8 cellular contexts compared by ENCODE assay signal in the genomic region with DNA sequence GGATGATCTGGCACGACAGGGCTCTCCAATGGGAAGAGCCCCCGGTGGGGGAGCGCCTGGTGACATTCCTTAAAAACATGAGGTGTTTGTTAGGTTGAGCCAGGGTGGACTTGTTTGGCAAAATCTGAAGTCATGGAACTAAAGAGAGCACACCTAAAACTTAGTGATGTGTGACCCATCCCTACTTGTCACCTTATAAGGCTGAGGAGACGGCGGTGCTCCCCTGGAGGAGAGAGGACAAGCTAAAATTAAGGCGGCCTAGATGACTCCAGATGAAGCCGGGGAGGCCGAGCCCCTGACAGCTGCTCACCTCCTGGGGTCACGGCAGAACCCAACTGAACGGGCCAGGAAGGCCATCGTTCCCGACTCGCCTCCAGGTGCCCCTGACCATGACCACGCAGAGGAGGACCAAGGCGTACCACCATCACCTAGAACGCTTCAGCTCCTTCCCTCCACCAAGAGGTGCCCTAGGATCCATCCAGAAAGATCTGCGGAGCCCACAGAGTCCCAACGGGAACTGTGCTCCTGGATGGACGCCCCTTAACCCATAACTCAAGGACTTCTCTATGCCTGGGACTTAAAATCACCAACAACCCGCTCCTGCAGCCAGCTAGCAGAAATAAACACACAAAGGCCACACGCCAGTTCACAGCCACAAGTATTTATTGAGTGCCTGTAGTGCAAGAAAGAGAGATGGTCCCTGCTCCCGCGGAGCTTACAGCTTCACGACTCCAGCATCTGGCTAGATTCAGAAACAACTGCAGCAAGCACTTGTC. TPM values are rescaled to one million over a fixed set of nuclear protein-coding genes. Genes with fewer than 3 reads are reported as not detected.
A peak's percentile ranks its signal among the peaks of the same experiment; 100 is the strongest.
DNase-seq lines count a peak whose midpoint lies in the region; ATAC-seq and TF ChIP-seq lines count a peak whose summit lies in the region.

No MANE protein-coding gene starts in this region.

- ATAC-seq in right cardiac atrium (no peak), GM18873 (IDR thresholded peaks at IDR 0.05; ENCODE audit: low FRiP score, unreplicated experiment) (no peak), HG03139 (IDR thresholded peaks at IDR 0.05; ENCODE audit: unreplicated experiment) (no peak)

- CTCF ChIA-PET in HEK293 (lab: Yijun Ruan, JAX) = interaction anchor here (0.6 to 1.8 kb wide), 7 partner anchors 19 to 86 kb away, joined by 3 to 5 read pairs (median 4); no protein-coding TSS in a partner anchor

- 81% methylated on average over 24 of the region's 24 CpGs for WGBS in right cardiac atrium

- POLR2A ChIA-PET in HEK293 (lab: Yijun Ruan, JAX) = interaction anchor here (1.0 to 3.3 kb wide), 3 partner anchors 81 to 108 kb away, joined by 3 to 15 read pairs (median 3); a partner anchor contains a TSS

- H3K27me3 ChIP-seq in WERI-Rb-1 (ENCODE audit: insufficient read depth, low read depth, severe bottlenecking) = no peaks in the 10 kb centered on the region
- H3K27me3 ChIP-seq in right cardiac atrium (ENCODE audit: control insufficient read depth, insufficient read depth) = no peaks in the 10 kb centered on the region

- intact Hi-C loops in right cardiac atrium (cut with DNase I) = loop anchor here (2.0 to 10.0 kb wide), 4 partner anchors 107 to 117 kb away; no protein-coding TSS in a partner anchor

- peak overlapping the region; percentile 60 for H3K4me3 ChIP-seq in HEK293 (ENCODE audit: low read depth, low read length)
- H3K4me3 ChIP-seq in WERI-Rb-1 (ENCODE audit: low read depth, low read length) = peak overlapping the region; percentile 68
- H3K4me3 ChIP-seq in right cardiac atrium (ENCODE audit: low read length) = peak overlapping the region; percentile 70
- peak overlapping the region; percentile 51 to 78 (median 70) for H3K4me3 ChIP-seq in skin epidermis

- TF ChIP-seq CTCF in HEK293 (tag by site-specific recombination; IDR thresholded peaks at IDR 0.05) = no peak
- TF ChIP-seq CTCF in WERI-Rb-1 (IDR thresholded peaks at IDR 0.05; ENCODE audit: low read depth, low read length) = no peak

- DNase-seq in WERI-Rb-1 = no peak
- no peak for DNase-seq in right cardiac atrium
- no peak for DNase-seq in NCI-H2196 treated with DMSO at 0.1 percent for 48 hours (lab: John Stamatoyannopoulos, UW; ENCODE audit: unreplicated experiment)
- no peak for DNase-seq in foreskin melanocyte

- no peak overlapping the region; the same call in 1 of the 2 replicates for H3K27ac ChIP-seq in HEK293 (ENCODE audit: extremely low read depth, low read depth, low read length)
- H3K27ac ChIP-seq in WERI-Rb-1 = no peak overlapping the region
- no peak overlapping the region for H3K27ac ChIP-seq in right cardiac atrium (ENCODE audit: low read length)
- peak overlapping the region in 20 of 21 experiments; percentile 47 to 92 (median 81) for H3K27ac ChIP-seq in skin epidermis

- H3K9me3 ChIP-seq in HEK293 (ENCODE audit: control insufficient read depth, insufficient read depth, low read depth, low read length) (no peaks in the 10 kb centered on the region), WERI-Rb-1 (ENCODE audit: severe bottlenecking) (no peaks in the 10 kb centered on the region), right cardiac atrium (ENCODE audit: control insufficient read depth, low read length) (no peaks in the 10 kb centered on the region)

- H3K4me1 ChIP-seq in HEK293 (ENCODE audit: control insufficient read depth, insufficient read depth, low read length) = peaks cover 7% of the 10 kb centered on the region; the same call in 1 of the 2 replicates
- peaks cover 4% of the 10 kb centered on the region for H3K4me1 ChIP-seq in right cardiac atrium (ENCODE audit: control insufficient read depth, insufficient read depth, low read length)

- H3K36me3 ChIP-seq in HEK293 (ENCODE audit: control insufficient read depth in 2 of 2, insufficient read depth in 1 of 2, low read length in 2 of 2) (peaks cover 13 to 21% of the 10 kb centered on the region in 2 experiments), WERI-Rb-1 (peaks cover 24% of the 10 kb centered on the region)

TF ChIP-seq in HEK293, 187 proteins besides CTCF, POLR2A, EP300 and RAD21 (continues in another document):
- TF ChIP-seq ZSCAN23 (tag by site-specific recombination; IDR thresholded peaks at IDR 0.05) (no peak), IKZF3 (tag by site-specific recombination; IDR thresholded peaks at IDR 0.05) (no peak), ZNF394 (tag by site-specific recombination; IDR thresholded peaks at IDR 0.05; ENCODE audit: borderline replicate concordance) (peak; percentile 13; the same call in 1 of the 2 replicates), SCRT2 (tag by site-specific recombination; IDR thresholded peaks at IDR 0.05) (no peak), ZNF416 (tag by site-specific recombination; IDR thresholded peaks at IDR 0.05) (no peak), ZNF792 (tag by site-specific recombination; IDR thresholded peaks at IDR 0.05) (no peak), ZNF561 (tag by site-specific recombination; IDR thresholded peaks at IDR 0.05; ENCODE audit: borderline replicate concordance) (no peak), ZBTB48 (tag by site-specific recombination; IDR thresholded peaks at IDR 0.05) (0 out of 2 replicates have a peak, but pooled peaks have one; percentile 21)
- TF ChIP-seq, protein P1, sequence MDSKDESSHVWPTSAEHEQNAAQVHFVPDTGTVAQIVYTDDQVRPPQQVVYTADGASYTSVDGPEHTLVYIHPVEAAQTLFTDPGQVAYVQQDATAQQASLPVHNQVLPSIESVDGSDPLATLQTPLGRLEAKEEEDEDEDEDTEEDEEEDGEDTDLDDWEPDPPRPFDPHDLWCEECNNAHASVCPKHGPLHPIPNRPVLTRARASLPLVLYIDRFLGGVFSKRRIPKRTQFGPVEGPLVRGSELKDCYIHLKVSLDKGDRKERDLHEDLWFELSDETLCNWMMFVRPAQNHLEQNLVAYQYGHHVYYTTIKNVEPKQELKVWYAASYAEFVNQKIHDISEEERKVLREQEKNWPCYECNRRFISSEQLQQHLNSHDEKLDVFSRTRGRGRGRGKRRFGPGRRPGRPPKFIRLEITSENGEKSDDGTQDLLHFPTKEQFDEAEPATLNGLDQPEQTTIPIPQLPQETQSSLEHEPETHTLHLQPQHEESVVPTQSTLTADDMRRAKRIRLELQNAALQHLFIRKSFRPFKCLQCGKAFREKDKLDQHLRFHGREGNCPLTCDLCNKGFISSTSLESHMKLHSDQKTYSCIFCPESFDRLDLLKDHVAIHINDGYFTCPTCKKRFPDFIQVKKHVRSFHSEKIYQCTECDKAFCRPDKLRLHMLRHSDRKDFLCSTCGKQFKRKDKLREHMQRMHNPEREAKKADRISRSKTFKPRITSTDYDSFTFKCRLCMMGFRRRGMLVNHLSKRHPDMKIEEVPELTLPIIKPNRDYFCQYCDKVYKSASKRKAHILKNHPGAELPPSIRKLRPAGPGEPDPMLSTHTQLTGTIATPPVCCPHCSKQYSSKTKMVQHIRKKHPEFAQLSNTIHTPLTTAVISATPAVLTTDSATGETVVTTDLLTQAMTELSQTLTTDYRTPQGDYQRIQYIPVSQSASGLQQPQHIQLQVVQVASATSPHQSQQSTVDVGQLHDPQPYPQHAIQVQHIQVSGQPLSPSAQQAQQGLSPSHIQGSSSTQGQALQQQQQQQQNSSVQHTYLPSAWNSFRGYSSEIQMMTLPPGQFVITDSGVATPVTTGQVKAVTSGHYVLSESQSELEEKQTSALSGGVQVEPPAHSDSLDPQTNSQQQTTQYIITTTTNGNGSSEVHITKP (tag by site-specific recombination; IDR thresholded peaks at IDR 0.05) = peak; percentile 64
- TF ChIP-seq, protein P2, sequence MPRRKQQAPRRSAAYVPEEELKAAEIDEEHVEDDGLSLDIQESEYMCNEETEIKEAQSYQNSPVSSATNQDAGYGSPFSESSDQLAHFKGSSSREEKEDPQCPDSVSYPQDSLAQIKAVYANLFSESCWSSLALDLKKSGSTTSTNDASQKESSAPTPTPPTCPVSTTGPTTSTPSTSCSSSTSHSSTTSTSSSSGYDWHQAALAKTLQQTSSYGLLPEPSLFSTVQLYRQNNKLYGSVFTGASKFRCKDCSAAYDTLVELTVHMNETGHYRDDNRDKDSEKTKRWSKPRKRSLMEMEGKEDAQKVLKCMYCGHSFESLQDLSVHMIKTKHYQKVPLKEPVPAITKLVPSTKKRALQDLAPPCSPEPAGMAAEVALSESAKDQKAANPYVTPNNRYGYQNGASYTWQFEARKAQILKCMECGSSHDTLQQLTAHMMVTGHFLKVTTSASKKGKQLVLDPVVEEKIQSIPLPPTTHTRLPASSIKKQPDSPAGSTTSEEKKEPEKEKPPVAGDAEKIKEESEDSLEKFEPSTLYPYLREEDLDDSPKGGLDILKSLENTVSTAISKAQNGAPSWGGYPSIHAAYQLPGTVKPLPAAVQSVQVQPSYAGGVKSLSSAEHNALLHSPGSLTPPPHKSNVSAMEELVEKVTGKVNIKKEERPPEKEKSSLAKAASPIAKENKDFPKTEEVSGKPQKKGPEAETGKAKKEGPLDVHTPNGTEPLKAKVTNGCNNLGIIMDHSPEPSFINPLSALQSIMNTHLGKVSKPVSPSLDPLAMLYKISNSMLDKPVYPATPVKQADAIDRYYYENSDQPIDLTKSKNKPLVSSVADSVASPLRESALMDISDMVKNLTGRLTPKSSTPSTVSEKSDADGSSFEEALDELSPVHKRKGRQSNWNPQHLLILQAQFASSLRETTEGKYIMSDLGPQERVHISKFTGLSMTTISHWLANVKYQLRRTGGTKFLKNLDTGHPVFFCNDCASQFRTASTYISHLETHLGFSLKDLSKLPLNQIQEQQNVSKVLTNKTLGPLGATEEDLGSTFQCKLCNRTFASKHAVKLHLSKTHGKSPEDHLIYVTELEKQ (tag by site-specific recombination; IDR thresholded peaks at IDR 0.05; ENCODE audit: borderline replicate concordance) = no peak
- TF ChIP-seq, protein P3, sequence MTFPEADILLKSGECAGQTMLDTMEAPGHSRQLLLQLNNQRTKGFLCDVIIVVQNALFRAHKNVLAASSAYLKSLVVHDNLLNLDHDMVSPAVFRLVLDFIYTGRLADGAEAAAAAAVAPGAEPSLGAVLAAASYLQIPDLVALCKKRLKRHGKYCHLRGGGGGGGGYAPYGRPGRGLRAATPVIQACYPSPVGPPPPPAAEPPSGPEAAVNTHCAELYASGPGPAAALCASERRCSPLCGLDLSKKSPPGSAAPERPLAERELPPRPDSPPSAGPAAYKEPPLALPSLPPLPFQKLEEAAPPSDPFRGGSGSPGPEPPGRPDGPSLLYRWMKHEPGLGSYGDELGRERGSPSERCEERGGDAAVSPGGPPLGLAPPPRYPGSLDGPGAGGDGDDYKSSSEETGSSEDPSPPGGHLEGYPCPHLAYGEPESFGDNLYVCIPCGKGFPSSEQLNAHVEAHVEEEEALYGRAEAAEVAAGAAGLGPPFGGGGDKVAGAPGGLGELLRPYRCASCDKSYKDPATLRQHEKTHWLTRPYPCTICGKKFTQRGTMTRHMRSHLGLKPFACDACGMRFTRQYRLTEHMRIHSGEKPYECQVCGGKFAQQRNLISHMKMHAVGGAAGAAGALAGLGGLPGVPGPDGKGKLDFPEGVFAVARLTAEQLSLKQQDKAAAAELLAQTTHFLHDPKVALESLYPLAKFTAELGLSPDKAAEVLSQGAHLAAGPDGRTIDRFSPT (tag by site-specific recombination; IDR thresholded peaks at IDR 0.05) = no peak

RNA-seq across cellular contexts. Expression of a gene that starts 1.0 kb away (rescaled TPM):
- total RNA-seq in right cardiac atrium = 10 to 100 TPM; 19.4 to 26.8 (median 20.9) TPM
- polyA plus RNA-seq in right cardiac atrium = 10.8 TPM

Comparison
In these comparisons a context has a peak if more than half of its experiments do, and no peak if none do; other contexts are left out.
1. H3K27ac ChIP-seq: peak in skin epidermis (20 of 21); none in HEK293 (single experiment), WERI-Rb-1 (single experiment) and right cardiac atrium (single experiment).
2. Peak in every context shown above with its lines, with median percentiles within 50 percentile points of each other: H3K4me3 ChIP-seq.